24 cellular contexts compared by ENCODE assay signal in the genomic region with DNA sequence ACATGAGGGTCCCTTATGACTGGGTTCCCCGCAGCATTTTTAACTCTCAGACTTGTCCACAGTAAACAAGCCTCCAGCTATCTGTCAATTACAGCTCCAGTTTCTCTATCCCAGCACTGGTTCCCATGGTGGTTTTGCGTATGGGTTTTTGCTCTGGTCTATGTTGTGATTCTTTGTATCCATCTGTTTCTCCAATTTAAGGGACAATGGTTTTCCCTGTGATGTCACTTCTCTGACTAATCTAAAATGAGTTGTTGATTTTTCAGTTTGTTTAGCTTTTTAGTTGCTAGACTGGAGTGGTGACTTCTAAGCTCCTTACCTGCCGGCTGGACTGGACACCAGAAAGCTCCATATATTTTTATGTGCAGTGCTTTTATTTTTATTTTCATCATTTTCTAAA.
"Had no signal": no experiment of that assay in that cellular context is flagged by ENCODE, and none has a peak within 500 bp of the region (broad histone marks: within the 10 kb centered on the region; RNA-seq: fewer than 3 reads in every experiment).

No MANE protein-coding gene starts in this region.

- DNase-seq: activated CD4-positive, alpha-beta memory T cell treated with anti-CD3 and anti-CD28 coated beads for 36 hours; activated CD4-positive, alpha-beta T cell treated with anti-CD3 and anti-CD28 coated beads for 4 hours; activated CD4-positive, CD25-positive, alpha-beta regulatory T cell; activated CD8-positive, alpha-beta memory T cell treated with anti-CD3 and anti-CD28 coated beads, Interleukin-2, amount 10 ng/mL, durations not matched to agents 7 days and 5 days; activated effector memory CD4-positive, alpha-beta T cell treated with anti-CD3 and anti-CD28 coated beads, Interleukin-2, amount 50 U/mL, for 16 hours; activated naive CD4-positive, alpha-beta T cell treated with anti-CD3 and anti-CD28 coated beads, Interleukin-2, amount 10 ng/mL, durations not matched to agents 7 days and 5 days; activated T-cell treated with anti-CD3 and anti-CD28 coated beads for 4 hours; amygdala; body of pancreas; caudate nucleus; effector CD4-positive, alpha-beta T cell; foreskin melanocyte; glutamatergic neuron; immature natural killer cell; left ventricle myocardium inferior; naive thymus-derived CD8-positive, alpha-beta T cell; stimulated activated CD4-positive, alpha-beta T cell treated with anti-CD3 and anti-CD28 coated beads, Interleukin-12 subunit alpha, Interleukin-12 subunit beta, amount 100 ng/mL, for 4 hours; stimulated activated CD4-positive, alpha-beta T cell treated with anti-CD3 and anti-CD28 coated beads, Interleukin-4, amount 100 ng/mL, for 4 hours; stimulated activated naive CD8-positive, alpha-beta T cell treated with anti-CD3 and anti-CD28 coated beads, Interleukin-15, Interleukin-2, amounts not matched to agents 100 U/mL and 50 U/mL, for 24 hours; T-helper 1 cell; upper lobe of right lung had no signal

- H3K9me3 ChIP-seq: body of pancreas, prostate gland, upper lobe of right lung had no signal

- H2AFZ ChIP-seq: hepatocyte, neural progenitor cell had no signal

- H3K9ac ChIP-seq: neural progenitor cell had no signal

- H3K27me3 ChIP-seq: body of pancreas, hepatocyte, neural progenitor cell, upper lobe of right lung had no signal

- H3K4me3 ChIP-seq: body of pancreas, hepatocyte, left ventricle myocardium inferior, neural progenitor cell, prostate gland, upper lobe of right lung had no signal

- H3K4me2 ChIP-seq: hepatocyte, neural progenitor cell had no signal

- ATAC-seq: activated CD8-positive, alpha-beta memory T cell treated with anti-CD3 and anti-CD28 coated beads, Interleukin-2, amount 10 ng/mL, durations not matched to agents 7 days and 5 days; body of pancreas; naive thymus-derived CD8-positive, alpha-beta T cell; stimulated activated naive CD8-positive, alpha-beta T cell treated with anti-CD3 and anti-CD28 coated beads, Interleukin-15, Interleukin-2, amounts not matched to agents 100 U/mL and 50 U/mL, for 24 hours; upper lobe of right lung had no signal

- H3K4me1 ChIP-seq: body of pancreas, left ventricle myocardium inferior, prostate gland, upper lobe of right lung had no signal

- H3K27ac ChIP-seq: body of pancreas, hepatocyte, left ventricle myocardium inferior, neural progenitor cell, prostate gland, upper lobe of right lung had no signal

- H3K36me3 ChIP-seq: left ventricle myocardium inferior, neural progenitor cell, prostate gland, upper lobe of right lung had no signal
